In the genomic region with DNA sequence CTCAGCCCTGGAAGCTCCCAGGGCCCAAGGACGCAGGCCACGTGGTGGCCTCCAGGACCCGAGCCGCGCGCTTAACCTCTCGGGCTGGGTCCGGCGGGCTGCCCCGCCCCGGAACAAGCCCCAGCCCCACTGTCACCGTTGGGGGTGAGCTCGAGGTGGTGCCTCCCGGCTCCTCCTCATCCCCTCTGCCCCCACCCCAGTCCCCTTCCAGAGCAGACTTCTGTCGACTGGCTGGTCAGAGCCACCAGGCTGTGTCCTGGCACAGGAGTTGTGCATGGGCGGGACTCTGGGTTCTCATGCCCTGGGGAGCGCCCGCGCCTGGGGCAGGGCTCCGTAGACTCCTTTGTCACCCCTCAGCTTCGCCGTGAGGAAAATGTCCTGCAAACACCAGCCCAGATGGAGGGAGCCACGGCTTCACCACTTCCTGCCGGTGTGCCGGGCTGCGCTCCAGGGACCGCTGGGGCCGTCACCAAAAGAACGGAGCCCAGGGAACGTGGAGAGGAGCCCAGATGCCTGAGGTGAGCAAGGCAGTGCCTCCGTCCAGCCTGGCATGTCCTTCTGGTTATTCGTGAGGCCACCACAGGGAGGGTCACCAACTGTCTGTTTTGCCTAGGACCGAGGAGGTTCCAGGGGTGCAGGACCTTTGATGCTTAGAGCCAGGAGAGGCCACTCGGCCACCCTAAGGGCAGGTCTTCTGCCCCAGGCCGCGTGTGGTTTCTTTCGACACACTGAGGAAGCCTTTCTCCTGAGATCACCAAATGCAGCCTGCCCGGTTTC, we compare ENCODE assay signal across 1 cellular context.
A peak's percentile ranks its signal among the peaks of the same experiment; 100 is the strongest.
TF ChIP-seq lines count a peak whose summit lies in the region.

No MANE protein-coding gene starts in this region.

TF ChIP-seq in HepG2, 621 proteins besides CTCF, POLR2A, EP300 and RAD21 (continued from another document and continues in another):
- TF ChIP-seq, protein P1, sequence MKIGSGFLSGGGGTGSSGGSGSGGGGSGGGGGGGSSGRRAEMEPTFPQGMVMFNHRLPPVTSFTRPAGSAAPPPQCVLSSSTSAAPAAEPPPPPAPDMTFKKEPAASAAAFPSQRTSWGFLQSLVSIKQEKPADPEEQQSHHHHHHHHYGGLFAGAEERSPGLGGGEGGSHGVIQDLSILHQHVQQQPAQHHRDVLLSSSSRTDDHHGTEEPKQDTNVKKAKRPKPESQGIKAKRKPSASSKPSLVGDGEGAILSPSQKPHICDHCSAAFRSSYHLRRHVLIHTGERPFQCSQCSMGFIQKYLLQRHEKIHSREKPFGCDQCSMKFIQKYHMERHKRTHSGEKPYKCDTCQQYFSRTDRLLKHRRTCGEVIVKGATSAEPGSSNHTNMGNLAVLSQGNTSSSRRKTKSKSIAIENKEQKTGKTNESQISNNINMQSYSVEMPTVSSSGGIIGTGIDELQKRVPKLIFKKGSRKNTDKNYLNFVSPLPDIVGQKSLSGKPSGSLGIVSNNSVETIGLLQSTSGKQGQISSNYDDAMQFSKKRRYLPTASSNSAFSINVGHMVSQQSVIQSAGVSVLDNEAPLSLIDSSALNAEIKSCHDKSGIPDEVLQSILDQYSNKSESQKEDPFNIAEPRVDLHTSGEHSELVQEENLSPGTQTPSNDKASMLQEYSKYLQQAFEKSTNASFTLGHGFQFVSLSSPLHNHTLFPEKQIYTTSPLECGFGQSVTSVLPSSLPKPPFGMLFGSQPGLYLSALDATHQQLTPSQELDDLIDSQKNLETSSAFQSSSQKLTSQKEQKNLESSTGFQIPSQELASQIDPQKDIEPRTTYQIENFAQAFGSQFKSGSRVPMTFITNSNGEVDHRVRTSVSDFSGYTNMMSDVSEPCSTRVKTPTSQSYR (CRISPR knock-in tag; IDR thresholded peaks at IDR 0.05; ENCODE audit: borderline replicate concordance), result no peak; the same call in 1 of the 2 replicates
- TF ChIP-seq, protein P2, sequence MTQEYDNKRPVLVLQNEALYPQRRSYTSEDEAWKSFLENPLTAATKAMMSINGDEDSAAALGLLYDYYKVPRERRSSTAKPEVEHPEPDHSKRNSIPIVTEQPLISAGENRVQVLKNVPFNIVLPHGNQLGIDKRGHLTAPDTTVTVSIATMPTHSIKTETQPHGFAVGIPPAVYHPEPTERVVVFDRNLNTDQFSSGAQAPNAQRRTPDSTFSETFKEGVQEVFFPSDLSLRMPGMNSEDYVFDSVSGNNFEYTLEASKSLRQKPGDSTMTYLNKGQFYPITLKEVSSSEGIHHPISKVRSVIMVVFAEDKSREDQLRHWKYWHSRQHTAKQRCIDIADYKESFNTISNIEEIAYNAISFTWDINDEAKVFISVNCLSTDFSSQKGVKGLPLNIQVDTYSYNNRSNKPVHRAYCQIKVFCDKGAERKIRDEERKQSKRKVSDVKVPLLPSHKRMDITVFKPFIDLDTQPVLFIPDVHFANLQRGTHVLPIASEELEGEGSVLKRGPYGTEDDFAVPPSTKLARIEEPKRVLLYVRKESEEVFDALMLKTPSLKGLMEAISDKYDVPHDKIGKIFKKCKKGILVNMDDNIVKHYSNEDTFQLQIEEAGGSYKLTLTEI (CRISPR knock-in tag; conservative IDR thresholded peaks at IDR 0.05), result no peak
- no peak for TF ChIP-seq BCL6 (CRISPR knock-in tag; IDR thresholded peaks at IDR 0.05)
- TF ChIP-seq ZNF230 (CRISPR knock-in tag; IDR thresholded peaks at IDR 0.05), result 0 out of 2 replicates have a peak, but pooled peaks have one; percentile 34
- TF ChIP-seq MBD4 (IDR thresholded peaks at IDR 0.05; ENCODE audit: borderline replicate concordance, low read length), result no peak
- TF ChIP-seq PHF20 (CRISPR knock-in tag; IDR thresholded peaks at IDR 0.05), result no peak
- no peak for TF ChIP-seq ZSCAN30 (CRISPR knock-in tag; IDR thresholded peaks at IDR 0.05)
- TF ChIP-seq, protein P3, sequence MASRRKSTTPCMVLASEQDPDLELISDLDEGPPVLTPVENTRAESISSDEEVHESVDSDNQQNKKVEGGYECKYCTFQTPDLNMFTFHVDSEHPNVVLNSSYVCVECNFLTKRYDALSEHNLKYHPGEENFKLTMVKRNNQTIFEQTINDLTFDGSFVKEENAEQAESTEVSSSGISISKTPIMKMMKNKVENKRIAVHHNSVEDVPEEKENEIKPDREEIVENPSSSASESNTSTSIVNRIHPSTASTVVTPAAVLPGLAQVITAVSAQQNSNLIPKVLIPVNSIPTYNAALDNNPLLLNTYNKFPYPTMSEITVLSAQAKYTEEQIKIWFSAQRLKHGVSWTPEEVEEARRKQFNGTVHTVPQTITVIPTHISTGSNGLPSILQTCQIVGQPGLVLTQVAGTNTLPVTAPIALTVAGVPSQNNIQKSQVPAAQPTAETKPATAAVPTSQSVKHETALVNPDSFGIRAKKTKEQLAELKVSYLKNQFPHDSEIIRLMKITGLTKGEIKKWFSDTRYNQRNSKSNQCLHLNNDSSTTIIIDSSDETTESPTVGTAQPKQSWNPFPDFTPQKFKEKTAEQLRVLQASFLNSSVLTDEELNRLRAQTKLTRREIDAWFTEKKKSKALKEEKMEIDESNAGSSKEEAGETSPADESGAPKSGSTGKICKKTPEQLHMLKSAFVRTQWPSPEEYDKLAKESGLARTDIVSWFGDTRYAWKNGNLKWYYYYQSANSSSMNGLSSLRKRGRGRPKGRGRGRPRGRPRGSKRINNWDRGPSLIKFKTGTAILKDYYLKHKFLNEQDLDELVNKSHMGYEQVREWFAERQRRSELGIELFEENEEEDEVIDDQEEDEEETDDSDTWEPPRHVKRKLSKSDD (CRISPR knock-in tag; IDR thresholded peaks at IDR 0.05; ENCODE audit: low read depth), result no peak
- TF ChIP-seq ZBTB8A (CRISPR knock-in tag; IDR thresholded peaks at IDR 0.05; ENCODE audit: borderline replicate concordance, low read depth), result no peak
- 0 out of 2 replicates have a peak, but pooled peaks have one; percentile 65 for TF ChIP-seq ZNF253 (CRISPR knock-in tag; IDR thresholded peaks at IDR 0.05; ENCODE audit: borderline replicate concordance)
- TF ChIP-seq LCORL (IDR thresholded peaks at IDR 0.05), result no peak
- TF ChIP-seq LCORL (CRISPR knock-in tag; IDR thresholded peaks at IDR 0.05), result peak; percentile 65; the same call in 1 of the 2 replicates
- no peak for TF ChIP-seq ARHGAP35 (CRISPR knock-in tag; IDR thresholded peaks at IDR 0.05; ENCODE audit: borderline replicate concordance)
- no peak for TF ChIP-seq HNRNPLL (IDR thresholded peaks at IDR 0.05; ENCODE audit: low read depth, low read length, poor library complexity, severe bottlenecking)
- TF ChIP-seq NCOR1 (IDR thresholded peaks at IDR 0.05; ENCODE audit: borderline replicate concordance, low read length), result no peak
- no peak for TF ChIP-seq ZSCAN12 (CRISPR knock-in tag; IDR thresholded peaks at IDR 0.05)
- TF ChIP-seq, protein P4, sequence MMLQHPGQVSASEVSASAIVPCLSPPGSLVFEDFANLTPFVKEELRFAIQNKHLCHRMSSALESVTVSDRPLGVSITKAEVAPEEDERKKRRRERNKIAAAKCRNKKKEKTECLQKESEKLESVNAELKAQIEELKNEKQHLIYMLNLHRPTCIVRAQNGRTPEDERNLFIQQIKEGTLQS (CRISPR knock-in tag; IDR thresholded peaks at IDR 0.05), result peak; percentile 5
- peak; percentile 52 for TF ChIP-seq ZNF547 (CRISPR knock-in tag; IDR thresholded peaks at IDR 0.05)
- no peak for TF ChIP-seq IKZF1 (IDR thresholded peaks at IDR 0.05)
- TF ChIP-seq BRD4 (CRISPR knock-in tag; IDR thresholded peaks at IDR 0.05), result 0 out of 2 replicates have a peak, but pooled peaks have one; percentile 2
- TF ChIP-seq, protein P5, sequence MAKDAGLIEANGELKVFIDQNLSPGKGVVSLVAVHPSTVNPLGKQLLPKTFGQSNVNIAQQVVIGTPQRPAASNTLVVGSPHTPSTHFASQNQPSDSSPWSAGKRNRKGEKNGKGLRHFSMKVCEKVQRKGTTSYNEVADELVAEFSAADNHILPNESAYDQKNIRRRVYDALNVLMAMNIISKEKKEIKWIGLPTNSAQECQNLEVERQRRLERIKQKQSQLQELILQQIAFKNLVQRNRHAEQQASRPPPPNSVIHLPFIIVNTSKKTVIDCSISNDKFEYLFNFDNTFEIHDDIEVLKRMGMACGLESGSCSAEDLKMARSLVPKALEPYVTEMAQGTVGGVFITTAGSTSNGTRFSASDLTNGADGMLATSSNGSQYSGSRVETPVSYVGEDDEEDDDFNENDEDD (CRISPR knock-in tag; IDR thresholded peaks at IDR 0.05; ENCODE audit: borderline replicate concordance), result peak; percentile 91
- TF ChIP-seq, protein P6, sequence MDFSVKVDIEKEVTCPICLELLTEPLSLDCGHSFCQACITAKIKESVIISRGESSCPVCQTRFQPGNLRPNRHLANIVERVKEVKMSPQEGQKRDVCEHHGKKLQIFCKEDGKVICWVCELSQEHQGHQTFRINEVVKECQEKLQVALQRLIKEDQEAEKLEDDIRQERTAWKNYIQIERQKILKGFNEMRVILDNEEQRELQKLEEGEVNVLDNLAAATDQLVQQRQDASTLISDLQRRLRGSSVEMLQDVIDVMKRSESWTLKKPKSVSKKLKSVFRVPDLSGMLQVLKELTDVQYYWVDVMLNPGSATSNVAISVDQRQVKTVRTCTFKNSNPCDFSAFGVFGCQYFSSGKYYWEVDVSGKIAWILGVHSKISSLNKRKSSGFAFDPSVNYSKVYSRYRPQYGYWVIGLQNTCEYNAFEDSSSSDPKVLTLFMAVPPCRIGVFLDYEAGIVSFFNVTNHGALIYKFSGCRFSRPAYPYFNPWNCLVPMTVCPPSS (IDR thresholded peaks at IDR 0.05), result no peak
- TF ChIP-seq ZNF12 (CRISPR knock-in tag; IDR thresholded peaks at IDR 0.05), result no peak
- TF ChIP-seq, protein P7, sequence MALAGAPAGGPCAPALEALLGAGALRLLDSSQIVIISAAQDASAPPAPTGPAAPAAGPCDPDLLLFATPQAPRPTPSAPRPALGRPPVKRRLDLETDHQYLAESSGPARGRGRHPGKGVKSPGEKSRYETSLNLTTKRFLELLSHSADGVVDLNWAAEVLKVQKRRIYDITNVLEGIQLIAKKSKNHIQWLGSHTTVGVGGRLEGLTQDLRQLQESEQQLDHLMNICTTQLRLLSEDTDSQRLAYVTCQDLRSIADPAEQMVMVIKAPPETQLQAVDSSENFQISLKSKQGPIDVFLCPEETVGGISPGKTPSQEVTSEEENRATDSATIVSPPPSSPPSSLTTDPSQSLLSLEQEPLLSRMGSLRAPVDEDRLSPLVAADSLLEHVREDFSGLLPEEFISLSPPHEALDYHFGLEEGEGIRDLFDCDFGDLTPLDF (CRISPR knock-in tag; IDR thresholded peaks at IDR 0.05), result peak; percentile 73
- TF ChIP-seq ZNF720 (CRISPR knock-in tag; IDR thresholded peaks at IDR 0.05), result no peak
- no peak for TF ChIP-seq ZNF841 (CRISPR knock-in tag; IDR thresholded peaks at IDR 0.05; ENCODE audit: borderline replicate concordance)
- peak; percentile 39 for TF ChIP-seq RXRB (CRISPR knock-in tag; IDR thresholded peaks at IDR 0.05; ENCODE audit: borderline replicate concordance)
- TF ChIP-seq, protein P8, sequence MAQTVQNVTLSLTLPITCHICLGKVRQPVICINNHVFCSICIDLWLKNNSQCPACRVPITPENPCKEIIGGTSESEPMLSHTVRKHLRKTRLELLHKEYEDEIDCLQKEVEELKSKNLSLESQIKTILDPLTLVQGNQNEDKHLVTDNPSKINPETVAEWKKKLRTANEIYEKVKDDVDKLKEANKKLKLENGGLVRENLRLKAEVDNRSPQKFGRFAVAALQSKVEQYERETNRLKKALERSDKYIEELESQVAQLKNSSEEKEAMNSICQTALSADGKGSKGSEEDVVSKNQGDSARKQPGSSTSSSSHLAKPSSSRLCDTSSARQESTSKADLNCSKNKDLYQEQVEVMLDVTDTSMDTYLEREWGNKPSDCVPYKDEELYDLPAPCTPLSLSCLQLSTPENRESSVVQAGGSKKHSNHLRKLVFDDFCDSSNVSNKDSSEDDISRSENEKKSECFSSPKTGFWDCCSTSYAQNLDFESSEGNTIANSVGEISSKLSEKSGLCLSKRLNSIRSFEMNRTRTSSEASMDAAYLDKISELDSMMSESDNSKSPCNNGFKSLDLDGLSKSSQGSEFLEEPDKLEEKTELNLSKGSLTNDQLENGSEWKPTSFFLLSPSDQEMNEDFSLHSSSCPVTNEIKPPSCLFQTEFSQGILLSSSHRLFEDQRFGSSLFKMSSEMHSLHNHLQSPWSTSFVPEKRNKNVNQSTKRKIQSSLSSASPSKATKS (CRISPR knock-in tag; IDR thresholded peaks at IDR 0.05), result no peak
- TF ChIP-seq ZMYM3 (CRISPR knock-in tag; IDR thresholded peaks at IDR 0.05), result no peak
- TF ChIP-seq, protein P9, sequence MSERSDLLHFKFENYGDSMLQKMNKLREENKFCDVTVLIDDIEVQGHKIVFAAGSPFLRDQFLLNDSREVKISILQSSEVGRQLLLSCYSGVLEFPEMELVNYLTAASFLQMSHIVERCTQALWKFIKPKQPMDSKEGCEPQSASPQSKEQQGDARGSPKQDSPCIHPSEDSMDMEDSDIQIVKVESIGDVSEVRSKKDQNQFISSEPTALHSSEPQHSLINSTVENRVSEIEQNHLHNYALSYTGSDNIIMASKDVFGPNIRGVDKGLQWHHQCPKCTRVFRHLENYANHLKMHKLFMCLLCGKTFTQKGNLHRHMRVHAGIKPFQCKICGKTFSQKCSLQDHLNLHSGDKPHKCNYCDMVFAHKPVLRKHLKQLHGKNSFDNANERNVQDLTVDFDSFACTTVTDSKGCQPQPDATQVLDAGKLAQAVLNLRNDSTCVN (CRISPR knock-in tag; IDR thresholded peaks at IDR 0.05; ENCODE audit: borderline replicate concordance), result peak; percentile 68
- no peak for TF ChIP-seq ZNF20 (CRISPR knock-in tag; IDR thresholded peaks at IDR 0.05)
- TF ChIP-seq, protein P10, sequence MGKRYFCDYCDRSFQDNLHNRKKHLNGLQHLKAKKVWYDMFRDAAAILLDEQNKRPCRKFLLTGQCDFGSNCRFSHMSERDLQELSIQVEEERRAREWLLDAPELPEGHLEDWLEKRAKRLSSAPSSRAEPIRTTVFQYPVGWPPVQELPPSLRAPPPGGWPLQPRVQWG (CRISPR knock-in tag; IDR thresholded peaks at IDR 0.05; ENCODE audit: borderline replicate concordance, low read depth), result no peak
- peak; percentile 58 for TF ChIP-seq ZNF607 (CRISPR knock-in tag; IDR thresholded peaks at IDR 0.05; ENCODE audit: borderline replicate concordance)
- TF ChIP-seq, protein P11, sequence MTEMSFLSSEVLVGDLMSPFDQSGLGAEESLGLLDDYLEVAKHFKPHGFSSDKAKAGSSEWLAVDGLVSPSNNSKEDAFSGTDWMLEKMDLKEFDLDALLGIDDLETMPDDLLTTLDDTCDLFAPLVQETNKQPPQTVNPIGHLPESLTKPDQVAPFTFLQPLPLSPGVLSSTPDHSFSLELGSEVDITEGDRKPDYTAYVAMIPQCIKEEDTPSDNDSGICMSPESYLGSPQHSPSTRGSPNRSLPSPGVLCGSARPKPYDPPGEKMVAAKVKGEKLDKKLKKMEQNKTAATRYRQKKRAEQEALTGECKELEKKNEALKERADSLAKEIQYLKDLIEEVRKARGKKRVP (CRISPR knock-in tag; IDR thresholded peaks at IDR 0.05), result no peak
- TF ChIP-seq ZNF766 (CRISPR knock-in tag; IDR thresholded peaks at IDR 0.05; ENCODE audit: borderline replicate concordance), result no peak
- no peak for TF ChIP-seq FOXK2 (IDR thresholded peaks at IDR 0.05)
- no peak for TF ChIP-seq HMG20A (CRISPR knock-in tag; IDR thresholded peaks at IDR 0.05; ENCODE audit: borderline replicate concordance)
- peak; percentile 17; the same call in 1 of the 2 replicates for TF ChIP-seq FOSL2 (CRISPR knock-in tag; IDR thresholded peaks at IDR 0.05)
- peak; percentile 76; the same call in 1 of the 2 replicates for TF ChIP-seq GTF3A (CRISPR knock-in tag; conservative IDR thresholded peaks at IDR 0.05)
- no peak for TF ChIP-seq ZNF780A (CRISPR knock-in tag; IDR thresholded peaks at IDR 0.05)
- no peak for TF ChIP-seq ZSCAN9 (CRISPR knock-in tag; IDR thresholded peaks at IDR 0.05; ENCODE audit: borderline replicate concordance)
- no peak for TF ChIP-seq ZNF672 (CRISPR knock-in tag; IDR thresholded peaks at IDR 0.05)
- no peak for TF ChIP-seq ZNF891 (CRISPR knock-in tag; IDR thresholded peaks at IDR 0.05)
- TF ChIP-seq CBX5 (CRISPR knock-in tag; IDR thresholded peaks at IDR 0.05; ENCODE audit: borderline replicate concordance), result no peak
- TF ChIP-seq NONO (IDR thresholded peaks at IDR 0.05), result no peak
- TF ChIP-seq NONO (CRISPR knock-in tag; conservative IDR thresholded peaks at IDR 0.05), result no peak; the same call in 1 of the 2 replicates
